13 cellular contexts compared by ENCODE assay signal in genomic region chr16:48247311-48247710, GRCh38. TPM values are rescaled to one million over a fixed set of nuclear protein-coding genes. Genes with fewer than 3 reads are reported as not detected.
DNase-seq lines count a peak whose midpoint lies in the region; ATAC-seq and TF ChIP-seq lines count a peak whose summit lies in the region.
"Had no signal": no experiment of that assay in that cellular context is flagged by ENCODE, and none has a peak within 500 bp of the region (broad histone marks: within the 10 kb centered on the region; RNA-seq: fewer than 3 reads in every experiment).

Gene ABCC11, minus strand, starts transcription at chr16:48247539. Its CDS starts 15,618 bp downstream, at chr16:48231921.

- peaks cover 25% of the 10 kb centered on the region for H3K4me1 ChIP-seq in BLaER1

- H3K27ac Mint-ChIP-seq in MCF 10A (ENCODE audit: low read depth, unreplicated experiment): peak within 1 kb of the TSS; percentile 57
- peak within 1 kb of the TSS in 3 of 6 donors; percentile 7 to 92 (median 86) for H3K27ac Mint-ChIP-seq in naive B cell

- no peak for TF ChIP-seq CTCF in MCF 10A (IDR thresholded peaks at IDR 0.05; ENCODE audit: unreplicated experiment)

- H3K27me3 ChIP-seq in BLaER1: no peaks in the 10 kb centered on the region

- BruUV-seq in MCF 10A (replicated peaks; lab: Mats Ljungman, UMichigan): no TSS peak

- H3K9ac ChIP-seq in BLaER1: peak within 1 kb of the TSS; percentile 30

- peaks cover 80% of the 10 kb centered on the region for H4K20me1 ChIP-seq in BLaER1

- POLR2A ChIA-PET in MCF 10A (lab: Yijun Ruan, JAX): no interaction called here

- no peak within 1 kb of the TSS for H3K4me3 ChIP-seq in BLaER1
- H3K4me3 ChIP-seq in Jurkat, Clone E6-1 (ENCODE audit: low read length): no peak within 1 kb of the TSS

- H3K4me2 ChIP-seq in BLaER1: peak within 1 kb of the TSS; percentile 97; the same call in 1 of the 2 replicates

- CTCF ChIA-PET in MCF 10A (lab: Yijun Ruan, JAX): interaction anchor here (0.6 to 1.1 kb wide), 2 partner anchors 279 to 383 kb away, joined by 3 to 4 read pairs; no protein-coding TSS in a partner anchor

- H3K27me3 Mint-ChIP-seq in MCF 10A (ENCODE audit: insufficient read depth, unreplicated experiment): no peaks in the 10 kb centered on the region
- no peaks in the 10 kb centered on the region for H3K27me3 Mint-ChIP-seq in naive B cell

- peaks cover 24% of the 10 kb centered on the region for H3K4me1 Mint-ChIP-seq in MCF 10A (ENCODE audit: insufficient read depth, unreplicated experiment)
- H3K4me1 Mint-ChIP-seq in naive B cell: peaks cover 35 to 58% (median 40%) of the 10 kb centered on the region in 3 donors

- H3K36me3 Mint-ChIP-seq in MCF 10A (ENCODE audit: insufficient read depth, unreplicated experiment): peaks cover 24% of the 10 kb centered on the region
- H3K36me3 Mint-ChIP-seq in naive B cell: no peaks in the 10 kb centered on the region

- no peaks in the 10 kb centered on the region for H3K9me3 Mint-ChIP-seq in MCF 10A (ENCODE audit: unreplicated experiment)
- peaks cover 0 to 1% (median 0%) of the 10 kb centered on the region in 7 donors for H3K9me3 Mint-ChIP-seq in naive B cell

- intact Hi-C loops in MCF 10A (cut with micrococcal nuclease): no loop called here

- no peak within 1 kb of the TSS for H3K27ac ChIP-seq in BLaER1

- no peak for ATAC-seq in naive B cell (ENCODE audit: low read depth in 2 of 2)

- H3K4me3 Mint-ChIP-seq in MCF 10A (ENCODE audit: unreplicated experiment): peak within 1 kb of the TSS; percentile 91
- H3K4me3 Mint-ChIP-seq in naive B cell: peak within 1 kb of the TSS in 6 of 8 donors; percentile 13 to 96 (median 72)

- H3K9me3 ChIP-seq in BLaER1: no peaks in the 10 kb centered on the region

- DNase-seq in Jurkat, Clone E6-1 (ENCODE audit: low read depth, low spot score): peak; percentile 35
- no peak for DNase-seq in MCF 10A (ENCODE audit: unreplicated experiment)
- DNase-seq in naive B cell: no peak
- DNase-seq in cortex of kidney (lab: John Stamatoyannopoulos, UW): no peak
- no peak for DNase-seq in activated naive CD4-positive, alpha-beta T cell (lab: John Stamatoyannopoulos, UW)
- DNase-seq in GF-D8 (lab: John Stamatoyannopoulos, UW): no peak
- DNase-seq in stimulated activated CD4-positive, alpha-beta T cell treated with anti-CD3 and anti-CD28 coated beads, Interleukin-12 subunit alpha, Interleukin-12 subunit beta, amount 100 ng/mL, for 4 hours: no peak
- DNase-seq: IMR-90, NCI-H1694, NCI-H748 treated with DMSO at 0.1 percent for 48 hours, nucleus accumbens, SHP77 had no signal

- H3K36me3 ChIP-seq in BLaER1: peaks cover 12% of the 10 kb centered on the region; the same call in 1 of the 2 replicates

RNA-seq across cellular contexts. Expression of gene ABCC11, which starts in this region (rescaled TPM):
- not detected for polyA plus RNA-seq in Jurkat, Clone E6-1 (2012; ENCODE audit: insufficient read depth, insufficient read length)
- total RNA-seq in MCF 10A (2022): 0.20 and 0.44 TPM in 2 replicates
- under 1 TPM in 1 of 6 donors, not detected in 5; 0.16 TPM for polyA plus RNA-seq in naive B cell (ENCODE audit: low read depth in 6 of 6)
